Comparison of ENCODE assay signal across 1 cellular context in the genomic region with DNA sequence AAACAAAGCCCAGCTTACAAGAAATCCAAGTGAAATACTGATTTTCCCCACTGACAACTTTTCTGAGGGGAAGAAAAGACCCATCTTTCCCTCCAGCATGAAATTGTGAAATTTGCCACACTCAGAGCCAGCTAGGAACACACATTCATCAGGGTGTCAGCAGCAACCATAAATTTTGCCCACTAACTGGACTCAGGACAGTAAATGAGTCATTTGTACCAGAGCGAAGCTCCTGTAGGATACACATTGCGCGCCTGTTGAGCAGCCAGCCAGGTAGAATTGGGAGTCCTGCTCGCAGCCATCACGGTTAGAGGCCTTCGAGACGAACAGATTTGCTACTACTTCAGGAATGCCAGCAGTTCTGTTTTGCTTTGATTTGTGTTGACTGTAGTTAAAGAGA.
TF ChIP-seq lines count a peak whose summit lies in the region.

No MANE protein-coding gene starts in this region.

TF ChIP-seq in IMR-90, 13 proteins besides CTCF, POLR2A, EP300 and RAD21:
- TF ChIP-seq, protein P1, sequence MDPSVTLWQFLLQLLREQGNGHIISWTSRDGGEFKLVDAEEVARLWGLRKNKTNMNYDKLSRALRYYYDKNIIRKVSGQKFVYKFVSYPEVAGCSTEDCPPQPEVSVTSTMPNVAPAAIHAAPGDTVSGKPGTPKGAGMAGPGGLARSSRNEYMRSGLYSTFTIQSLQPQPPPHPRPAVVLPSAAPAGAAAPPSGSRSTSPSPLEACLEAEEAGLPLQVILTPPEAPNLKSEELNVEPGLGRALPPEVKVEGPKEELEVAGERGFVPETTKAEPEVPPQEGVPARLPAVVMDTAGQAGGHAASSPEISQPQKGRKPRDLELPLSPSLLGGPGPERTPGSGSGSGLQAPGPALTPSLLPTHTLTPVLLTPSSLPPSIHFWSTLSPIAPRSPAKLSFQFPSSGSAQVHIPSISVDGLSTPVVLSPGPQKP (IDR thresholded peaks at IDR 0.05; ENCODE audit: borderline replicate concordance, low read depth, low read length) = no peak
